ENCODE assay signal across 8 cellular contexts in the genomic region with DNA sequence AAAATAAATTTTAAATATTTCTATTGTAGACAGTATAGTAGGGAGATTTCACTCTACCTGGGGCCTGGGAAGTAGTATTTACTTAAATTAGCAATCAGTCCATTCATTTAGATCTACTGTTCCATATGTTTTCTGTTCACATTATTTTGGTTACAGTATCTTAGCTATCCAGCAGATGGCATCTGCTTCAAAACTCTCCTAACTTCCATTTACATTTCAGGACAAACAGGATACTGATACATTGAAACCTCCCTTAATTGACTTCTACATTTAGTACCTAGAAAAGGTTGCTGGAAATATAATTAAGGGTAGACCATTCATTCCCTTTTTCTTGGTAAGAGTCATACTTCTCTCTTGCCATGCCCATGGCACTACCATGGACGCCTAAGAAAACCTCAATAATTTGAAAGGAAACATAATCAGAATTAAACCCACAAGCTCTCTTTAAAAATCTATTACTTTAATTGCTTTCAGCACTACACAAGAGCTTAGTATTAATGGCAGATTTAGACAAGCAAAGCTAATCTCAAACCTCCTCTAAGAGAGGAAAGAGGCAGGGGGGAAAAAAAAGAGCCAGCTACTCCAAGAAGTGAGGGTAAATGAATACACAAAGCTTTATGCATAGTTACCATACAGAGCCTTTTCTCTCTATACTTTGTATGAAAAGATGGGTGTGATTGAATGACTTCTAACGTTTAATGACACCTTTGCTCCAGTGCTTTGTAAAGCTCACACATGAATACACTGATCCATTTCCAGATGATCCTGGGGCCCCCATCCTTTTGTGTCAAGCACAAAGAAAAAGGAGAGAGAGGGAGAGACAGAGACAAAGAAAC.
DNase-seq lines count a peak whose midpoint lies in the region; ATAC-seq and TF ChIP-seq lines count a peak whose summit lies in the region.

No MANE protein-coding gene starts in this region.

- H2AFZ ChIP-seq in MM.1S (ENCODE audit: low read length): no peak overlapping the region

- H3K27me3 Mint-ChIP-seq in WTC11 (ENCODE audit: low read depth): no peaks in the 10 kb centered on the region

- H3K4me1 ChIP-seq in MM.1S (ENCODE audit: low read length) (peaks cover 49% of the 10 kb centered on the region), sigmoid colon (peaks cover 0 to 32% (median 17%) of the 10 kb centered on the region in 4 donors)

- no peak overlapping the region for H3K27ac ChIP-seq in MM.1S (ENCODE audit: low read length)
- peak overlapping the region in 1 of 4 donors; percentile 10 for H3K27ac ChIP-seq in sigmoid colon

- CTCF ChIA-PET in WTC11 (lab: Charles Lee): interaction anchor here (0.8 to 3.8 kb wide), 26 partner anchors 9 to 339 kb away, joined by 3 to 107 read pairs (median 5); a partner anchor contains a TSS

- H3K4me3 Mint-ChIP-seq in WTC11: no peak overlapping the region

- intact Hi-C loops in left cardiac atrium (cut with DNase I): loop anchor here (2.0 to 5.0 kb wide), 3 partner anchors 208 to 288 kb away; a partner anchor contains a TSS
- intact Hi-C loops in sigmoid colon (cut with DNase I): loop anchor here (1.0 to 5.0 kb wide), 2 partner anchors 182 to 288 kb away; a partner anchor contains a TSS

- no peaks in the 10 kb centered on the region for H4K20me1 ChIP-seq in MM.1S (ENCODE audit: insufficient read depth, low read length)

- no peak overlapping the region for H3K4me3 ChIP-seq in MM.1S (ENCODE audit: low read length)
- H3K4me3 ChIP-seq in sigmoid colon: no peak overlapping the region

- H3K36me3 ChIP-seq in MM.1S (replicated peaks; ENCODE audit: insufficient read depth, low read length) (no peaks in the 10 kb centered on the region), sigmoid colon (no peaks in the 10 kb centered on the region)

- H3K4me1 Mint-ChIP-seq in WTC11: peaks cover 33% of the 10 kb centered on the region

- H3K4me2 ChIP-seq in MM.1S (ENCODE audit: low read depth, low read length): no peak overlapping the region

- H3K9me3 Mint-ChIP-seq in WTC11: peaks cover 4% of the 10 kb centered on the region

- peak; percentile 59 for ATAC-seq in WTC11
- peak; percentile 58 to 62 for ATAC-seq in left cardiac atrium

- DNase-seq in NCI-H2171 treated with DMSO at 0.1 percent for 48 hours (lab: John Stamatoyannopoulos, UW) (peak; percentile 70), NCI-H2171 (lab: John Stamatoyannopoulos, UW) (no peak), MM.1S (peak; percentile 23), WTC11 (ENCODE audit: low spot score) (no peak), left cardiac atrium (no peak), sigmoid colon (no peak), occipital lobe (lab: John Stamatoyannopoulos, UW) (no peak)
- DNase-seq in activated CD8-positive, alpha-beta memory T cell treated with anti-CD3 and anti-CD28 coated beads for 24 hours: no peak

- 47 to 65% methylated on average over 2 of the region's 2 CpGs for WGBS in sigmoid colon, 2 donors

- H3K27ac Mint-ChIP-seq in WTC11: peak overlapping the region; percentile 78

- no peak overlapping the region for H3K9ac ChIP-seq in MM.1S (ENCODE audit: low read length)

- TF ChIP-seq EP300 in sigmoid colon (IDR thresholded peaks at IDR 0.05): no peak

- peaks cover 8% of the 10 kb centered on the region; the same call in 1 of the 2 replicates for H3F3A ChIP-seq in MM.1S (ENCODE audit: insufficient read depth, low read length)

- H3K79me2 ChIP-seq in MM.1S (ENCODE audit: low read length): 0 out of 2 replicates have a peak, but pooled peaks cover 4% of the 10 kb centered on the region

- POLR2A ChIA-PET in WTC11 (lab: Charles Lee): interaction anchor here (1.2 kb wide), 1 partner anchor 284 kb away, joined by 6 read pairs; no protein-coding TSS in a partner anchor

- H3K27me3 ChIP-seq in MM.1S (replicated peaks; ENCODE audit: insufficient read depth, low read length) (no peaks in the 10 kb centered on the region), sigmoid colon (no peaks in the 10 kb centered on the region)

- TF ChIP-seq POLR2A in sigmoid colon (IDR thresholded peaks at IDR 0.05): no peak

- no peaks in the 10 kb centered on the region for H3K9me2 ChIP-seq in MM.1S (replicated peaks; ENCODE audit: insufficient read depth, low read length)

- no peaks in the 10 kb centered on the region for H3K36me3 Mint-ChIP-seq in WTC11

- no peaks in the 10 kb centered on the region for H3K9me3 ChIP-seq in MM.1S (replicated peaks; ENCODE audit: insufficient read depth, low read length)
- H3K9me3 ChIP-seq in sigmoid colon: no peaks in the 10 kb centered on the region

- TF ChIP-seq CTCF in MM.1S (IDR thresholded peaks at IDR 0.05; ENCODE audit: low read length): peak; percentile 58
- TF ChIP-seq CTCF in WTC11 (IDR thresholded peaks at IDR 0.05): 0 out of 2 replicates have a peak, but pooled peaks have one; percentile 17
- TF ChIP-seq CTCF in sigmoid colon (IDR thresholded peaks at IDR 0.05): peak; percentile 30 to 61 (median 54)

TF ChIP-seq in WTC11, 78 proteins besides CTCF, POLR2A, EP300 and RAD21 (continues in another document):
- TF ChIP-seq PRRX2 (CRISPR knock-in tag; IDR thresholded peaks at IDR 0.05) (no peak), ZNF416 (CRISPR knock-in tag; IDR thresholded peaks at IDR 0.05) (no peak), ZNF396 (CRISPR knock-in tag; IDR thresholded peaks at IDR 0.05; ENCODE audit: borderline replicate concordance) (no peak)
- TF ChIP-seq, protein P1, sequence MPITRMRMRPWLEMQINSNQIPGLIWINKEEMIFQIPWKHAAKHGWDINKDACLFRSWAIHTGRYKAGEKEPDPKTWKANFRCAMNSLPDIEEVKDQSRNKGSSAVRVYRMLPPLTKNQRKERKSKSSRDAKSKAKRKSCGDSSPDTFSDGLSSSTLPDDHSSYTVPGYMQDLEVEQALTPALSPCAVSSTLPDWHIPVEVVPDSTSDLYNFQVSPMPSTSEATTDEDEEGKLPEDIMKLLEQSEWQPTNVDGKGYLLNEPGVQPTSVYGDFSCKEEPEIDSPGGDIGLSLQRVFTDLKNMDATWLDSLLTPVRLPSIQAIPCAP (CRISPR knock-in tag; IDR thresholded peaks at IDR 0.05): no peak
- TF ChIP-seq, protein P2, sequence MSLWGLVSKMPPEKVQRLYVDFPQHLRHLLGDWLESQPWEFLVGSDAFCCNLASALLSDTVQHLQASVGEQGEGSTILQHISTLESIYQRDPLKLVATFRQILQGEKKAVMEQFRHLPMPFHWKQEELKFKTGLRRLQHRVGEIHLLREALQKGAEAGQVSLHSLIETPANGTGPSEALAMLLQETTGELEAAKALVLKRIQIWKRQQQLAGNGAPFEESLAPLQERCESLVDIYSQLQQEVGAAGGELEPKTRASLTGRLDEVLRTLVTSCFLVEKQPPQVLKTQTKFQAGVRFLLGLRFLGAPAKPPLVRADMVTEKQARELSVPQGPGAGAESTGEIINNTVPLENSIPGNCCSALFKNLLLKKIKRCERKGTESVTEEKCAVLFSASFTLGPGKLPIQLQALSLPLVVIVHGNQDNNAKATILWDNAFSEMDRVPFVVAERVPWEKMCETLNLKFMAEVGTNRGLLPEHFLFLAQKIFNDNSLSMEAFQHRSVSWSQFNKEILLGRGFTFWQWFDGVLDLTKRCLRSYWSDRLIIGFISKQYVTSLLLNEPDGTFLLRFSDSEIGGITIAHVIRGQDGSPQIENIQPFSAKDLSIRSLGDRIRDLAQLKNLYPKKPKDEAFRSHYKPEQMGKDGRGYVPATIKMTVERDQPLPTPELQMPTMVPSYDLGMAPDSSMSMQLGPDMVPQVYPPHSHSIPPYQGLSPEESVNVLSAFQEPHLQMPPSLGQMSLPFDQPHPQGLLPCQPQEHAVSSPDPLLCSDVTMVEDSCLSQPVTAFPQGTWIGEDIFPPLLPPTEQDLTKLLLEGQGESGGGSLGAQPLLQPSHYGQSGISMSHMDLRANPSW (CRISPR knock-in tag; conservative IDR thresholded peaks at IDR 0.05; ENCODE audit: low read depth): no peak
- TF ChIP-seq, protein P3, sequence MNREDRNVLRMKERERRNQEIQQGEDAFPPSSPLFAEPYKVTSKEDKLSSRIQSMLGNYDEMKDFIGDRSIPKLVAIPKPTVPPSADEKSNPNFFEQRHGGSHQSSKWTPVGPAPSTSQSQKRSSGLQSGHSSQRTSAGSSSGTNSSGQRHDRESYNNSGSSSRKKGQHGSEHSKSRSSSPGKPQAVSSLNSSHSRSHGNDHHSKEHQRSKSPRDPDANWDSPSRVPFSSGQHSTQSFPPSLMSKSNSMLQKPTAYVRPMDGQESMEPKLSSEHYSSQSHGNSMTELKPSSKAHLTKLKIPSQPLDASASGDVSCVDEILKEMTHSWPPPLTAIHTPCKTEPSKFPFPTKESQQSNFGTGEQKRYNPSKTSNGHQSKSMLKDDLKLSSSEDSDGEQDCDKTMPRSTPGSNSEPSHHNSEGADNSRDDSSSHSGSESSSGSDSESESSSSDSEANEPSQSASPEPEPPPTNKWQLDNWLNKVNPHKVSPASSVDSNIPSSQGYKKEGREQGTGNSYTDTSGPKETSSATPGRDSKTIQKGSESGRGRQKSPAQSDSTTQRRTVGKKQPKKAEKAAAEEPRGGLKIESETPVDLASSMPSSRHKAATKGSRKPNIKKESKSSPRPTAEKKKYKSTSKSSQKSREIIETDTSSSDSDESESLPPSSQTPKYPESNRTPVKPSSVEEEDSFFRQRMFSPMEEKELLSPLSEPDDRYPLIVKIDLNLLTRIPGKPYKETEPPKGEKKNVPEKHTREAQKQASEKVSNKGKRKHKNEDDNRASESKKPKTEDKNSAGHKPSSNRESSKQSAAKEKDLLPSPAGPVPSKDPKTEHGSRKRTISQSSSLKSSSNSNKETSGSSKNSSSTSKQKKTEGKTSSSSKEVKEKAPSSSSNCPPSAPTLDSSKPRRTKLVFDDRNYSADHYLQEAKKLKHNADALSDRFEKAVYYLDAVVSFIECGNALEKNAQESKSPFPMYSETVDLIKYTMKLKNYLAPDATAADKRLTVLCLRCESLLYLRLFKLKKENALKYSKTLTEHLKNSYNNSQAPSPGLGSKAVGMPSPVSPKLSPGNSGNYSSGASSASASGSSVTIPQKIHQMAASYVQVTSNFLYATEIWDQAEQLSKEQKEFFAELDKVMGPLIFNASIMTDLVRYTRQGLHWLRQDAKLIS (CRISPR knock-in tag; IDR thresholded peaks at IDR 0.05; ENCODE audit: borderline replicate concordance): no peak

Comparison
In these comparisons a context has a peak if more than half of its experiments do, and no peak if none do; other contexts are left out.
1. DNase-seq: peak in NCI-H2171 treated with DMSO at 0.1 percent for 48 hours (single experiment) and MM.1S (single experiment); none in NCI-H2171 (single experiment), WTC11 (single experiment), left cardiac atrium (single experiment), sigmoid colon (single experiment), occipital lobe (single experiment) and activated CD8-positive, alpha-beta memory T cell treated with anti-CD3 and anti-CD28 coated beads for 24 hours (single experiment).
2. Peak in every context shown above with its lines, with median percentiles within 50 percentile points of each other: CTCF ChIP-seq.